ENCODE assay signal across 16 cellular contexts in the genomic region with DNA sequence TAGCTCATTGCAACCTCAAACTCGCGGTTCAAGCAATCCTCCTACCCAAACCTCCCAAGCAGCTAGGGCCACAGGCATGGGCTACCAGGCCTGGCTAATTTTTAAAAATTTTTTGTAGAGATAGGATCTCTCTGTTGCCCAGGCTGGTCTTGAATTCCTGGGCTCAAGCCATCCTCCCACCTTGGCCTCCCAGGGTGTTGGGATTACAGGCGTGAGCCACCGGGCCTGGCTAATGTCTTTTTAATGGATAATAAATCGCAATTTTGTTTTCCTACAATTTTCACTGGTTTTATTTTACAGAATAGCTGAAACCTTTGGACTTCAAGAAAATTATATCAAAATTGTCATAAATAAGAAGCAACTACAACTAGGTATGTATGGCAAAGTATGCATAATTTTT. TPM values are rescaled to one million over a fixed set of nuclear protein-coding genes. Genes with fewer than 3 reads are reported as not detected.
DNase-seq lines count a peak whose midpoint lies in the region; ATAC-seq and TF ChIP-seq lines count a peak whose summit lies in the region.
"Had no signal": no experiment of that assay in that cellular context is flagged by ENCODE, and none has a peak within 500 bp of the region (broad histone marks: within the 10 kb centered on the region; RNA-seq: fewer than 3 reads in every experiment).

No MANE protein-coding gene starts in this region.

- DNase-seq in CD4-positive, alpha-beta T cell: no peak
- DNase-seq in activated B cell treated with CpG ODN at 0.5 μM for 24 hours (no peak), lower lobe of right lung (no peak), OCI-M1 (lab: John Stamatoyannopoulos, UW) (no peak), NCI-H2196 (lab: John Stamatoyannopoulos, UW; ENCODE audit: unreplicated experiment) (no peak), HT-29 (ENCODE audit: low spot score) (no peak)
- DNase-seq: brain microvascular endothelial cell, GM23248, heart right ventricle, NCI-H2081 treated with DMSO at 0.1 percent for 48 hours, NCI-H774, RPMI8226 had no signal

- H3K27me3 Mint-ChIP-seq in CD4-positive, alpha-beta T cell: no peaks in the 10 kb centered on the region
- H3K27me3 Mint-ChIP-seq in activated B cell treated with CpG ODN at 0.5 μM for 24 hours: no peaks in the 10 kb centered on the region

- POLR2A ChIA-PET in CD4-positive, alpha-beta T cell (lab: Charles Lee): interaction anchor here (0.7 to 5.0 kb wide), 11 partner anchors 12 to 280 kb away, joined by 3 to 65 read pairs (median 4); a partner anchor contains a TSS
- POLR2A ChIA-PET in activated B cell treated with CpG ODN at 0.5 μM for 24 hours (lab: Charles Lee): interaction anchor here (0.6 to 1.9 kb wide), 7 partner anchors 10 to 120 kb away, joined by 3 to 6 read pairs (median 3); a partner anchor contains a TSS

- H3K27me3 ChIP-seq in CD4-positive, alpha-beta T cell (ENCODE audit: control insufficient read depth, insufficient read depth, low read length): no peaks in the 10 kb centered on the region
- no peaks in the 10 kb centered on the region for H3K27me3 ChIP-seq in lower lobe of right lung (ENCODE audit: low read depth)
- H3K27me3 ChIP-seq: brain microvascular endothelial cell, heart right ventricle, right atrium auricular region had no signal

- H3K4me3 ChIP-seq in lower lobe of right lung: no peak overlapping the region
- H3K4me3 ChIP-seq: GM23248, heart right ventricle, right atrium auricular region had no signal

- H3K4me1 Mint-ChIP-seq in CD4-positive, alpha-beta T cell (ENCODE audit: low read depth): peaks cover 50% of the 10 kb centered on the region
- H3K4me1 Mint-ChIP-seq in activated B cell treated with CpG ODN at 0.5 μM for 24 hours: peaks cover 46% of the 10 kb centered on the region

- intact Hi-C loops in CD4-positive, alpha-beta T cell (cut with DNase I, micrococcal nuclease): loop anchor here (5.0 to 10.0 kb wide), 2 partner anchors 125 to 522 kb away; a partner anchor contains a TSS
- intact Hi-C loops in activated B cell treated with CpG ODN at 0.5 μM for 24 hours (cut with micrococcal nuclease) (loop anchor here (1.0 to 10.0 kb wide), 4 partner anchors 16 to 1518 kb away; a partner anchor contains a TSS), lower lobe of right lung (cut with DNase I) (no loop called here)

- H3K4me1 ChIP-seq in lower lobe of right lung: peaks cover 31% of the 10 kb centered on the region

- peaks cover 88% of the 10 kb centered on the region for H3K36me3 ChIP-seq in lower lobe of right lung

- no peak for ATAC-seq in CD4-positive, alpha-beta T cell (ENCODE audit: poor library complexity)
- ATAC-seq in GM19043 (IDR thresholded peaks at IDR 0.05; ENCODE audit: low read depth, unreplicated experiment) (peak; percentile 12), activated B cell treated with CpG ODN at 0.5 μM for 24 hours (ENCODE audit: low read depth) (no peak), lower lobe of right lung (no peak)
- no peak for ATAC-seq in activated CD4-positive, CD25-positive, alpha-beta regulatory T cell treated with anti-CD3 and anti-CD28 coated beads, Interleukin-2, amount 50 U/mL, for 24 hours
- ATAC-seq: heart right ventricle had no signal

- H3K27ac Mint-ChIP-seq in CD4-positive, alpha-beta T cell: peak overlapping the region; percentile 94
- peak overlapping the region; percentile 94 for H3K27ac Mint-ChIP-seq in activated B cell treated with CpG ODN at 0.5 μM for 24 hours

- no peaks in the 10 kb centered on the region for H3K9me3 Mint-ChIP-seq in CD4-positive, alpha-beta T cell
- no peaks in the 10 kb centered on the region for H3K9me3 Mint-ChIP-seq in activated B cell treated with CpG ODN at 0.5 μM for 24 hours

- H3K9me3 ChIP-seq in CD4-positive, alpha-beta T cell (ENCODE audit: control insufficient read depth, low read length): no peaks in the 10 kb centered on the region
- H3K9me3 ChIP-seq in lower lobe of right lung: no peaks in the 10 kb centered on the region
- H3K9me3 ChIP-seq: heart right ventricle, right atrium auricular region had no signal

- TF ChIP-seq CTCF in CD4-positive, alpha-beta T cell (IDR thresholded peaks at IDR 0.05): no peak
- TF ChIP-seq CTCF in activated B cell treated with CpG ODN at 0.5 μM for 24 hours (IDR thresholded peaks at IDR 0.05) (no peak), lower lobe of right lung (IDR thresholded peaks at IDR 0.05) (no peak)

- H3K36me3 Mint-ChIP-seq in CD4-positive, alpha-beta T cell (ENCODE audit: low read depth): peaks cover 76% of the 10 kb centered on the region
- H3K36me3 Mint-ChIP-seq in activated B cell treated with CpG ODN at 0.5 μM for 24 hours (ENCODE audit: low read depth): peaks cover 62% of the 10 kb centered on the region

- CTCF ChIA-PET in CD4-positive, alpha-beta T cell (lab: Charles Lee): interaction anchor here (1.0 to 6.2 kb wide), 8 partner anchors 11 to 96 kb away, joined by 3 to 83 read pairs (median 6); a partner anchor contains a TSS
- CTCF ChIA-PET in activated B cell treated with CpG ODN at 0.5 μM for 24 hours (lab: Charles Lee): interaction anchor here (0.8 to 7.4 kb wide), 9 partner anchors 9 to 280 kb away, joined by 3 to 205 read pairs (median 5); a partner anchor contains a TSS

- H3K4me3 Mint-ChIP-seq in CD4-positive, alpha-beta T cell: no peak overlapping the region
- H3K4me3 Mint-ChIP-seq in activated B cell treated with CpG ODN at 0.5 μM for 24 hours: no peak overlapping the region

- peak overlapping the region; percentile 60 for H3K27ac ChIP-seq in CD4-positive, alpha-beta T cell (ENCODE audit: low read depth, low read length)
- peak overlapping the region; percentile 7 for H3K27ac ChIP-seq in lower lobe of right lung
- H3K27ac ChIP-seq: brain microvascular endothelial cell, GM23248, right atrium auricular region had no signal

RNA-seq across cellular contexts. Expression of a gene that starts 10.9 kb away (rescaled TPM):
- 10 to 100 TPM; 86.0 to 90.4 TPM for total RNA-seq in CD4-positive, alpha-beta T cell
- total RNA-seq in activated B cell treated with CpG ODN at 0.5 μM for 24 hours (47.5 and 52.7 TPM in 2 replicates), lower lobe of right lung (53.7 TPM)
- 34.3 and 39.5 TPM in 2 replicates for total RNA-seq in HT-29 (2014; rRNA removed; shearing (Covaris generic))

RNA-seq across cellular contexts. Expression of a gene that starts 57.3 kb away (rescaled TPM):
- 1 to 10 TPM; 5.6 to 6.2 TPM for total RNA-seq in CD4-positive, alpha-beta T cell
- total RNA-seq in activated B cell treated with CpG ODN at 0.5 μM for 24 hours (0.33 and 0.49 TPM in 2 replicates), lower lobe of right lung (4.4 TPM)
- total RNA-seq in HT-29 (2014; rRNA removed; shearing (Covaris generic)): 1.8 and 2.0 TPM in 2 replicates
- total RNA-seq: dermis microvascular lymphatic vessel endothelial cell, GM23248 had no signal
